ENCODE assay signal across 28 cellular contexts in genomic region chr2:149146876-149147275, GRCh38.
"Had no signal": no experiment of that assay in that cellular context is flagged by ENCODE, and none has a peak within 500 bp of the region (broad histone marks: within the 10 kb centered on the region; RNA-seq: fewer than 3 reads in every experiment).

No MANE protein-coding gene starts in this region.

- H3K36me3 ChIP-seq: left lung, lower lobe of right lung, ovary, prostate gland, suprapubic skin, thoracic aorta, tibial artery, upper lobe of right lung had no signal

- ATAC-seq: left colon; left lung; lower lobe of right lung; natural killer cell; right cardiac atrium; sciatic nerve; stimulated activated naive CD8-positive, alpha-beta T cell treated with anti-CD3 and anti-CD28 coated beads, Interleukin-15, Interleukin-2, amounts not matched to agents 100 U/mL and 50 U/mL, for 24 hours; upper lobe of right lung had no signal

- H3K27ac Mint-ChIP-seq: immature natural killer cell; mesothelial cell of epicardium; naive B cell; natural killer cell; stimulated activated naive B cell treated with anti-CD40 and anti-IgM and Interleukin-4, amounts not matched to agents 10 μg/mL and 1 μg/mL and 100 μg/mL, for 72 hours had no signal

- H3K36me3 Mint-ChIP-seq: immature natural killer cell; naive B cell; natural killer cell; stimulated activated naive B cell treated with anti-CD40 and anti-IgM and Interleukin-4, amounts not matched to agents 10 μg/mL and 1 μg/mL and 100 μg/mL, for 72 hours had no signal

- H3K4me3 ChIP-seq: left lung, lower lobe of right lung, ovary, prostate gland, skin epidermis, suprapubic skin, thoracic aorta, tibial artery, upper lobe of right lung had no signal

- H3K4me1 Mint-ChIP-seq: immature natural killer cell, natural killer cell had no signal

- DNase-seq: hippocampal formation; immature natural killer cell; kidney; left colon; left lung; lower lobe of right lung; mammary epithelial cell; mesenchymal stem cell; naive B cell; natural killer cell; ovary; retina; right cardiac atrium; stimulated activated CD4-positive, alpha-beta T cell treated with anti-CD3 and anti-CD28 coated beads, Interleukin-12 subunit alpha, Interleukin-12 subunit beta, amount 100 ng/mL, for 4 hours; stimulated activated CD4-positive, alpha-beta T cell treated with anti-CD3 and anti-CD28 coated beads, Interleukin-15, amount 100 ng/mL, for 24 hours; stimulated activated CD4-positive, alpha-beta T cell treated with anti-CD3 and anti-CD28 coated beads, Interleukin-2, amount 100 ng/mL, for 24 hours; stimulated activated CD4-positive, alpha-beta T cell treated with anti-CD3 and anti-CD28 coated beads, Interleukin-4, amount 100 ng/mL, for 1 hour; stimulated activated naive B cell treated with anti-CD40 and anti-IgM and Interleukin-4, amounts not matched to agents 10 μg/mL and 1 μg/mL and 100 μg/mL, for 72 hours; stimulated activated naive CD8-positive, alpha-beta T cell treated with anti-CD3 and anti-CD28 coated beads, Interleukin-15, Interleukin-2, amounts not matched to agents 100 U/mL and 50 U/mL, for 24 hours; tibial artery; trophoblast cell; upper lobe of right lung had no signal

- H3K4me3 Mint-ChIP-seq: immature natural killer cell; mesothelial cell of epicardium; natural killer cell; stimulated activated naive B cell treated with anti-CD40 and anti-IgM and Interleukin-4, amounts not matched to agents 10 μg/mL and 1 μg/mL and 100 μg/mL, for 72 hours had no signal

- H3K27me3 ChIP-seq: left lung, ovary, suprapubic skin, tibial artery, upper lobe of right lung had no signal
